Comparison of ENCODE assay signal across 8 cellular contexts in genomic region chr2:176092270-176093144, GRCh38.
DNase-seq lines count a peak whose midpoint lies in the region; ATAC-seq lines count a peak whose summit lies in the region.

Gene HOXD13, plus strand, starts transcription at chr2:176092721. Its CDS starts 170 bp downstream, at chr2:176092891.

- no peak within 1 kb of the TSS for H3K9ac ChIP-seq in BLaER1 treated with 17β-estradiol and CSF1 and Interleukin-3, amounts not matched to agents 10 nM and 100 nM
- H3K9ac ChIP-seq in mucosa of rectum (ENCODE audit: low read depth in 1 of 2, low read length in 2 of 2) = peak within 1 kb of the TSS in 1 of 2 donors; percentile 16

- H3K9me3 ChIP-seq in BLaER1 treated with 17β-estradiol and CSF1 and Interleukin-3, amounts not matched to agents 10 nM and 100 nM (replicated peaks in 1 of 11) = peaks cover 9 to 34% (median 14%) of the 10 kb centered on the region in 11 experiments; a peak in 20 of 22 replicates
- H3K9me3 ChIP-seq in HAP-1 (no peaks in the 10 kb centered on the region), mucosa of rectum (ENCODE audit: control insufficient read depth in 2 of 2, low read length in 2 of 2) (no peaks in the 10 kb centered on the region)

- peaks cover 6 to 15% (median 10%) of the 10 kb centered on the region in 10 experiments; a peak in 15 of 20 replicates for H3K4me1 ChIP-seq in BLaER1 treated with 17β-estradiol and CSF1 and Interleukin-3, amounts not matched to agents 10 nM and 100 nM
- H3K4me1 ChIP-seq in HAP-1 (peaks cover 35% of the 10 kb centered on the region), mucosa of rectum (ENCODE audit: control insufficient read depth in 2 of 2, insufficient read depth in 2 of 2, low read length in 2 of 2) (peaks cover 14 to 24% of the 10 kb centered on the region in 2 donors)

- no peak for ATAC-seq in HG03280 (IDR thresholded peaks at IDR 0.05; ENCODE audit: unreplicated experiment)

- H4K20me1 ChIP-seq in BLaER1 treated with 17β-estradiol and CSF1 and Interleukin-3, amounts not matched to agents 10 nM and 100 nM = peaks cover 0 to 95% (median 75%) of the 10 kb centered on the region in 11 experiments; a peak in 18 of 22 replicates

- peak within 1 kb of the TSS in 8 of 10 experiments; percentile 7 to 44 (median 30); a peak in 13 of 20 replicates for H3K4me3 ChIP-seq in BLaER1 treated with 17β-estradiol and CSF1 and Interleukin-3, amounts not matched to agents 10 nM and 100 nM
- H3K4me3 ChIP-seq in HAP-1 (peak within 1 kb of the TSS; percentile 41), mucosa of rectum (ENCODE audit: low read length in 2 of 2) (peak within 1 kb of the TSS; percentile 34 to 53)

- peaks cover 100% of the 10 kb centered on the region in 11 experiments for H3K27me3 ChIP-seq in BLaER1 treated with 17β-estradiol and CSF1 and Interleukin-3, amounts not matched to agents 10 nM and 100 nM
- H3K27me3 ChIP-seq in HAP-1 (ENCODE audit: low read depth) (no peaks in the 10 kb centered on the region), mucosa of rectum (ENCODE audit: control insufficient read depth in 2 of 2, insufficient read depth in 2 of 2, low read length in 2 of 2) (peaks cover 78 to 87% of the 10 kb centered on the region in 2 donors)

- H3K27ac ChIP-seq in BLaER1 treated with 17β-estradiol and CSF1 and Interleukin-3, amounts not matched to agents 10 nM and 100 nM = no peak within 1 kb of the TSS
- H3K27ac ChIP-seq in mucosa of rectum (ENCODE audit: low read depth in 2 of 2, low read length in 2 of 2) = no peak within 1 kb of the TSS

- no peaks in the 10 kb centered on the region for H3K36me3 ChIP-seq in BLaER1 treated with 17β-estradiol and CSF1 and Interleukin-3, amounts not matched to agents 10 nM and 100 nM
- no peaks in the 10 kb centered on the region for H3K36me3 ChIP-seq in HAP-1 (replicated peaks)
- H3K36me3 ChIP-seq in mucosa of rectum (ENCODE audit: control insufficient read depth in 2 of 2, insufficient read depth in 2 of 2, low read length in 2 of 2) = no peaks in the 10 kb centered on the region

- DNase-seq in HAP-1 (ENCODE audit: low spot score in 2 of 2) = peak; percentile 53 to 78
- DNase-seq in activated T-cell treated with anti-CD3 and anti-CD28 coated beads, Interleukin-2, amount 50 U/mL, for 48 hours = peak; percentile 24 to 31
- DNase-seq in NCI-H446 (lab: John Stamatoyannopoulos, UW) = no peak
- DNase-seq in superior temporal gyrus (ENCODE audit: extremely low spot score) = no peak
- no peak for DNase-seq in foreskin melanocyte

- in situ Hi-C loops in HAP-1 (cut with MboI; ENCODE audit: low sequenced_read_pairs) = loop anchor here (10.0 to 25.0 kb wide), 3 partner anchors 728 to 1380 kb away; no protein-coding TSS in a partner anchor

- peak within 1 kb of the TSS in 10 of 11 experiments; percentile 10 to 75 (median 28); a peak in 13 of 22 replicates for H3K4me2 ChIP-seq in BLaER1 treated with 17β-estradiol and CSF1 and Interleukin-3, amounts not matched to agents 10 nM and 100 nM

Comparison
In these comparisons a context has a peak if more than half of its experiments do, and no peak if none do; other contexts are left out.
1. DNase-seq: peak in HAP-1 (2 of 2) and activated T-cell treated with anti-CD3 and anti-CD28 coated beads, Interleukin-2, amount 50 U/mL, for 48 hours (2 of 2); none in NCI-H446 (0 of 2), superior temporal gyrus (single experiment) and foreskin melanocyte (single experiment).
2. Peak in every context shown above with its lines, with median percentiles within 50 percentile points of each other: H3K4me3 ChIP-seq.